ENCODE assay signal across 11 cellular contexts in genomic region chr2:191894681-191895147, GRCh38. TPM values are rescaled to one million over a fixed set of nuclear protein-coding genes. Genes with fewer than 3 reads are reported as not detected.
DNase-seq lines count a peak whose midpoint lies in the region; ATAC-seq and TF ChIP-seq lines count a peak whose summit lies in the region.
"Had no signal": no experiment of that assay in that cellular context is flagged by ENCODE, and none has a peak within 500 bp of the region (broad histone marks: within the 10 kb centered on the region; RNA-seq: fewer than 3 reads in every experiment).

No MANE protein-coding gene starts in this region.

- no peak for TF ChIP-seq CTCF in AG10803 (conservative IDR thresholded peaks at IDR 0.05; ENCODE audit: low read length)
- TF ChIP-seq CTCF in glutamatergic neuron (IDR thresholded peaks at IDR 0.05; ENCODE audit: partially characterized antibody, unreplicated experiment), result no peak

- H3K4me1 Mint-ChIP-seq in glutamatergic neuron (ENCODE audit: low read depth, unreplicated experiment), result peaks cover 16% of the 10 kb centered on the region

- H3K4me3 Mint-ChIP-seq in glutamatergic neuron (ENCODE audit: unreplicated experiment), result no peak overlapping the region
- H3K4me3 Mint-ChIP-seq: activated T-cell treated with anti-CD3 and anti-CD28 coated beads, Interleukin-2, amount 50 U/mL, for 72 hours had no signal

- H3K9me3 Mint-ChIP-seq in glutamatergic neuron (ENCODE audit: unreplicated experiment), result no peaks in the 10 kb centered on the region
- H3K9me3 Mint-ChIP-seq: activated T-cell treated with anti-CD3 and anti-CD28 coated beads, Interleukin-2, amount 50 U/mL, for 72 hours had no signal

- H3K27me3 Mint-ChIP-seq in glutamatergic neuron (ENCODE audit: unreplicated experiment), result peaks cover 1% of the 10 kb centered on the region

- H3K4me3 ChIP-seq in AG10803 (ENCODE audit: low read length), result no peak overlapping the region
- H3K4me3 ChIP-seq: dorsolateral prefrontal cortex had no signal

- peak overlapping the region; percentile 78 for H3K27ac Mint-ChIP-seq in glutamatergic neuron (ENCODE audit: unreplicated experiment)
- H3K27ac Mint-ChIP-seq: activated T-cell treated with anti-CD3 and anti-CD28 coated beads, Interleukin-2, amount 50 U/mL, for 72 hours had no signal

- peaks cover 10% of the 10 kb centered on the region for H3K36me3 Mint-ChIP-seq in glutamatergic neuron (ENCODE audit: unreplicated experiment)

- ATAC-seq in GM21737 (IDR thresholded peaks at IDR 0.05; ENCODE audit: unreplicated experiment) (no peak), HG03097 (IDR thresholded peaks at IDR 0.05; ENCODE audit: low FRiP score, unreplicated experiment) (no peak)
- ATAC-seq: activated T-cell treated with anti-CD3 and anti-CD28 coated beads, Interleukin-2, amount 50 U/mL, for 72 hours; left colon had no signal

- DNase-seq in AG10803 (ENCODE audit: low read depth), result peak; percentile 83
- DNase-seq in HCEC 1CT, result peak; percentile 95
- DNase-seq in SW 1271 (lab: John Stamatoyannopoulos, UW), result peak; percentile 35 to 81
- no peak for DNase-seq in glutamatergic neuron
- DNase-seq in COLO668 (lab: John Stamatoyannopoulos, UW; ENCODE audit: unreplicated experiment), result no peak
- no peak for DNase-seq in NCI-H345 (lab: John Stamatoyannopoulos, UW)
- DNase-seq: activated T-cell treated with anti-CD3 and anti-CD28 coated beads, Interleukin-2, amount 50 U/mL, for 72 hours; dorsolateral prefrontal cortex; left colon had no signal

RNA-seq across cellular contexts. Expression of gene CAVIN2, which starts 47.8 kb away (rescaled TPM):
- total RNA-seq in glutamatergic neuron (ENCODE audit: unreplicated experiment), result not detected
- total RNA-seq: activated T-cell treated with anti-CD3 and anti-CD28 coated beads, Interleukin-2, amount 50 U/mL, for 72 hours had no signal

Comparison
In these comparisons a context has a peak if more than half of its experiments do, and no peak if none do; other contexts are left out.
1. DNase-seq: peak in AG10803 (single experiment), HCEC 1CT (single experiment) and SW 1271 (2 of 2); none in glutamatergic neuron (single experiment), COLO668 (single experiment) and NCI-H345 (single experiment).